15 cellular contexts compared by ENCODE assay signal in genomic region chr13:94716016-94716415, GRCh38. TPM values are rescaled to one million over a fixed set of nuclear protein-coding genes. Genes with fewer than 3 reads are reported as not detected.
DNase-seq lines count a peak whose midpoint lies in the region; ATAC-seq and TF ChIP-seq lines count a peak whose summit lies in the region.
"Had no signal": no experiment of that assay in that cellular context is flagged by ENCODE, and none has a peak within 500 bp of the region (broad histone marks: within the 10 kb centered on the region; RNA-seq: fewer than 3 reads in every experiment).

No MANE protein-coding gene starts in this region.

- H3K36me3 ChIP-seq in GM23338 (ENCODE audit: insufficient read depth) (no peaks in the 10 kb centered on the region), Loucy (ENCODE audit: insufficient read depth, low read length) (no peaks in the 10 kb centered on the region), mucosa of stomach (ENCODE audit: control insufficient read depth, insufficient read depth, low read length) (no peaks in the 10 kb centered on the region)

- peak; percentile 59 to 60 for TF ChIP-seq CTCF in GM23338 (conservative IDR thresholded peaks at IDR 0.05; ENCODE audit: low read depth in 2 of 2)
- peak; percentile 37; the same call in 1 of the 2 replicates for TF ChIP-seq CTCF in Loucy (conservative IDR thresholded peaks at IDR 0.05; ENCODE audit: low read length)
- peak; percentile 42 to 65 for TF ChIP-seq CTCF in brain (conservative IDR thresholded peaks at IDR 0.05)

- no peak overlapping the region for H3K27ac Mint-ChIP-seq in GM23338
- peak overlapping the region in 2 of 5 experiments; percentile 11 to 25 for H3K27ac Mint-ChIP-seq in brain
- H3K27ac Mint-ChIP-seq: activated T-cell treated with anti-CD3 and anti-CD28 coated beads, Interleukin-2, amount 50 U/mL, for 72 hours had no signal

- H3K79me2 ChIP-seq in GM23338 (replicated peaks; ENCODE audit: insufficient read depth) (no peaks in the 10 kb centered on the region), Loucy (ENCODE audit: insufficient read depth, low read length) (no peaks in the 10 kb centered on the region)

- H3K27me3 Mint-ChIP-seq in GM23338 (ENCODE audit: insufficient read depth, low read depth, poor library complexity) (peaks cover 27% of the 10 kb centered on the region), brain (peaks cover 49% of the 10 kb centered on the region)

- no peaks in the 10 kb centered on the region for H3F3A ChIP-seq in GM23338 (replicated peaks; ENCODE audit: low read depth)
- H3F3A ChIP-seq in Loucy (ENCODE audit: low read depth): no peaks in the 10 kb centered on the region

- H3K9me3 ChIP-seq in Loucy (ENCODE audit: insufficient read depth, low read depth, low read length) (no peaks in the 10 kb centered on the region), mucosa of stomach (ENCODE audit: control insufficient read depth, low read length) (no peaks in the 10 kb centered on the region)

- H2AFZ ChIP-seq in GM23338: no peak overlapping the region
- no peak overlapping the region for H2AFZ ChIP-seq in Loucy (ENCODE audit: low read length)

- H3K9me2 ChIP-seq in GM23338 (ENCODE audit: insufficient read depth) (no peaks in the 10 kb centered on the region), Loucy (replicated peaks; ENCODE audit: low read depth, low read length) (no peaks in the 10 kb centered on the region)

- H3K4me3 ChIP-seq in GM23338 (no peak overlapping the region), Loucy (ENCODE audit: low read length, poor library complexity, severe bottlenecking) (no peak overlapping the region), mucosa of stomach (ENCODE audit: low read length) (no peak overlapping the region)

- DNase-seq in GM23338 (ENCODE audit: low spot score): peak; percentile 71
- DNase-seq in T-helper 2 cell: no peak
- DNase-seq in NCI-H446 treated with DMSO at 0.1 percent for 48 hours (lab: John Stamatoyannopoulos, UW): no peak
- DNase-seq in SKM-1 treated with dmso at 0.1 percent for 144 hours (lab: John Stamatoyannopoulos, UW; ENCODE audit: unreplicated experiment): no peak
- DNase-seq: activated CD4-positive, CD25-positive, alpha-beta regulatory T cell; activated T-cell treated with anti-CD3 and anti-CD28 coated beads, Interleukin-2, amount 50 U/mL, for 72 hours; foreskin fibroblast; stimulated activated CD4-positive, alpha-beta T cell treated with anti-CD3 and anti-CD28 coated beads, Interleukin-2, amount 100 ng/mL, for 24 hours; stimulated activated naive CD4-positive, alpha-beta T cell treated with Interleukin-2 at 50 U/mL for 16 hours had no signal

- H3K9me3 Mint-ChIP-seq in GM23338: no peaks in the 10 kb centered on the region; the same call in 2 of the 3 replicates
- H3K9me3 Mint-ChIP-seq in brain: peaks cover 0 to 10% (median 2%) of the 10 kb centered on the region in 5 experiments
- H3K9me3 Mint-ChIP-seq: activated T-cell treated with anti-CD3 and anti-CD28 coated beads, Interleukin-2, amount 50 U/mL, for 72 hours had no signal

- peaks cover 41% of the 10 kb centered on the region for H3K27me3 ChIP-seq in GM23338 (ENCODE audit: insufficient read depth)
- H3K27me3 ChIP-seq in Loucy (ENCODE audit: insufficient read depth, low read length, poor library complexity, severe bottlenecking): no peaks in the 10 kb centered on the region
- peaks cover 10% of the 10 kb centered on the region for H3K27me3 ChIP-seq in mucosa of stomach (ENCODE audit: control insufficient read depth, insufficient read depth, low read length)

- ATAC-seq in GM23338: no peak
- ATAC-seq: activated T-cell treated with anti-CD3 and anti-CD28 coated beads, Interleukin-2, amount 50 U/mL, for 72 hours had no signal

- H3K4me3 Mint-ChIP-seq in GM23338: no peak overlapping the region
- peak overlapping the region in 3 of 5 experiments; percentile 10 to 31 (median 26) for H3K4me3 Mint-ChIP-seq in brain
- H3K4me3 Mint-ChIP-seq: activated T-cell treated with anti-CD3 and anti-CD28 coated beads, Interleukin-2, amount 50 U/mL, for 72 hours had no signal

- H4K20me1 ChIP-seq in GM23338 (replicated peaks; ENCODE audit: insufficient read depth) (no peaks in the 10 kb centered on the region), Loucy (ENCODE audit: insufficient read depth, low read length, poor library complexity, severe bottlenecking) (no peaks in the 10 kb centered on the region)

- H3K4me1 ChIP-seq in GM23338 (ENCODE audit: insufficient read depth): peaks cover 32% of the 10 kb centered on the region
- no peaks in the 10 kb centered on the region for H3K4me1 ChIP-seq in Loucy (ENCODE audit: insufficient read depth, low read length, poor library complexity, severe bottlenecking)
- peaks cover 20% of the 10 kb centered on the region for H3K4me1 ChIP-seq in mucosa of stomach (ENCODE audit: control insufficient read depth, insufficient read depth, low read length)

- H3K36me3 Mint-ChIP-seq in GM23338 (ENCODE audit: low read depth): no peaks in the 10 kb centered on the region
- no peaks in the 10 kb centered on the region for H3K36me3 Mint-ChIP-seq in brain

- H3K27ac ChIP-seq in GM23338 (ENCODE audit: low read depth): no peak overlapping the region
- H3K27ac ChIP-seq: RWPE1 had no signal

- no peak overlapping the region for H3K4me2 ChIP-seq in GM23338
- no peak overlapping the region for H3K4me2 ChIP-seq in Loucy (ENCODE audit: low read depth, low read length, poor library complexity, severe bottlenecking)

- H3K4me1 Mint-ChIP-seq in GM23338 (peaks cover 29% of the 10 kb centered on the region), brain (peaks cover 29% of the 10 kb centered on the region)

- no peak overlapping the region for H3K9ac ChIP-seq in Loucy (ENCODE audit: low read depth, low read length, poor library complexity, severe bottlenecking)
- H3K9ac ChIP-seq in mucosa of stomach (ENCODE audit: low read length): peak overlapping the region; percentile 31

TF ChIP-seq in GM23338, 12 proteins besides CTCF, POLR2A, EP300 and RAD21:
- no peak for TF ChIP-seq NANOG (IDR thresholded peaks at IDR 0.05; ENCODE audit: borderline replicate concordance)

RNA-seq across cellular contexts. Expression of gene SOX21, which starts 3.7 kb away (rescaled TPM):
- 3.5 and 4.7 TPM in 2 replicates for total RNA-seq in GM23338 (2014; rRNA removed; shearing (Covaris generic))
- polyA plus RNA-seq in GM23338 (2016; fragmentation: Nextera tagmentation; extraction: Ambion mirVana) (1.7 and 2.3 TPM in 2 replicates), brain (ENCODE audit: insufficient read depth, low read depth, low replicate concordance) (4.9 TPM)
- total RNA-seq: activated T-cell treated with anti-CD3 and anti-CD28 coated beads, Interleukin-2, amount 50 U/mL, for 72 hours; cardiac septum; osteoblast had no signal
